ENCODE assay signal across 1 cellular context in the genomic region with DNA sequence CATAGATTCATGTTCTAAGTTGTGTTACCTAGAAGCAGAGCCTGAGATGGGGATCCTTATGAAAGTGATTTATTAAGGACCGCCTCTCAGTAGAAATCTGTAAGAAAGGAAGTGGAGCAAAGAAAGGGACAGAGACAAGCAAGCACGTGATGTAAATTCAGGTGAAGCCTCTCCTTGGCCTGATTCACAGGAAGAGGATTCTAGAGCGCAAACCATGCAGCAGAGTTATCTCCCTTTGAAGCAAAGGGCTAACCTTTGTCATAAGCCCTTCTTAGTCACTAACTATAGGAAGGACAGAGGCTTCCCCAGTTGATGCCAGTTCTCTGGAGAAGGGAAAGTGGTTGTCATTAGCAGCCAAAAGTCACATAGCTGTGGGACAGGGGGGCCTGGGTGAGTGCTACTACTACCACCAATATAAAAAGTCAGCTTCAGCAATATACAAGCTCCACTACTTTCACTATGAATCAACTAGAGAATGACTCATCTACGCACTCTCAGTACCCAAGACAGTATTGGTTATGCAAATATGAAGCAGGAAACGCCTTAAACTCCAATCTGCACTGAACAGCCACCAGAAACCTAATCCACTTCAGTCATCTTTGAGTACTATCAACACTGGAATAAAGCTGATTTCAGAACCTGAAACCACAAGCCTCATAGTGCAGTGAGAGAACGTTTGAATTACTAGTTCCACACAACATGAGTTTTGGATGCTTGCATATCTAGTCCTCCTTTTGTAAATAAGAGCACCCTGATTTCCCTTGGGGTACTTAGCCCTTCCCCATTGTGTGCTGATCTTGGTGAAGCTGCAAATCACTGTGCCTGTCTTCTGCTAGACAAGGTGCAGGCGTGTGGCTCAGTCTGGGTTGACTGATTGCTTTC.
TF ChIP-seq lines count a peak whose summit lies in the region.

No MANE protein-coding gene starts in this region.

TF ChIP-seq in K562, 482 proteins besides CTCF, POLR2A, EP300 and RAD21 (continued from another document and continues in another):
- TF ChIP-seq, protein P1, sequence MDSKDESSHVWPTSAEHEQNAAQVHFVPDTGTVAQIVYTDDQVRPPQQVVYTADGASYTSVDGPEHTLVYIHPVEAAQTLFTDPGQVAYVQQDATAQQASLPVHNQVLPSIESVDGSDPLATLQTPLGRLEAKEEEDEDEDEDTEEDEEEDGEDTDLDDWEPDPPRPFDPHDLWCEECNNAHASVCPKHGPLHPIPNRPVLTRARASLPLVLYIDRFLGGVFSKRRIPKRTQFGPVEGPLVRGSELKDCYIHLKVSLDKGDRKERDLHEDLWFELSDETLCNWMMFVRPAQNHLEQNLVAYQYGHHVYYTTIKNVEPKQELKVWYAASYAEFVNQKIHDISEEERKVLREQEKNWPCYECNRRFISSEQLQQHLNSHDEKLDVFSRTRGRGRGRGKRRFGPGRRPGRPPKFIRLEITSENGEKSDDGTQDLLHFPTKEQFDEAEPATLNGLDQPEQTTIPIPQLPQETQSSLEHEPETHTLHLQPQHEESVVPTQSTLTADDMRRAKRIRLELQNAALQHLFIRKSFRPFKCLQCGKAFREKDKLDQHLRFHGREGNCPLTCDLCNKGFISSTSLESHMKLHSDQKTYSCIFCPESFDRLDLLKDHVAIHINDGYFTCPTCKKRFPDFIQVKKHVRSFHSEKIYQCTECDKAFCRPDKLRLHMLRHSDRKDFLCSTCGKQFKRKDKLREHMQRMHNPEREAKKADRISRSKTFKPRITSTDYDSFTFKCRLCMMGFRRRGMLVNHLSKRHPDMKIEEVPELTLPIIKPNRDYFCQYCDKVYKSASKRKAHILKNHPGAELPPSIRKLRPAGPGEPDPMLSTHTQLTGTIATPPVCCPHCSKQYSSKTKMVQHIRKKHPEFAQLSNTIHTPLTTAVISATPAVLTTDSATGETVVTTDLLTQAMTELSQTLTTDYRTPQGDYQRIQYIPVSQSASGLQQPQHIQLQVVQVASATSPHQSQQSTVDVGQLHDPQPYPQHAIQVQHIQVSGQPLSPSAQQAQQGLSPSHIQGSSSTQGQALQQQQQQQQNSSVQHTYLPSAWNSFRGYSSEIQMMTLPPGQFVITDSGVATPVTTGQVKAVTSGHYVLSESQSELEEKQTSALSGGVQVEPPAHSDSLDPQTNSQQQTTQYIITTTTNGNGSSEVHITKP (IDR thresholded peaks at IDR 0.05; ENCODE audit: partially characterized antibody) = no peak
- TF ChIP-seq, protein P2, sequence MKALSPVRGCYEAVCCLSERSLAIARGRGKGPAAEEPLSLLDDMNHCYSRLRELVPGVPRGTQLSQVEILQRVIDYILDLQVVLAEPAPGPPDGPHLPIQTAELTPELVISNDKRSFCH (CRISPR knock-in tag; IDR thresholded peaks at IDR 0.05) = no peak
- TF ChIP-seq, protein P2 (tag; IDR thresholded peaks at IDR 0.05) = no peak
- TF ChIP-seq SMARCA4 (IDR thresholded peaks at IDR 0.05) (peak; percentile 92), ZBTB5 (IDR thresholded peaks at IDR 0.05) (no peak), TRIM24 (IDR thresholded peaks at IDR 0.05) (peak; percentile 63 to 78; a peak in 2 of 4 replicates), HEY1 (CRISPR knock-in tag; IDR thresholded peaks at IDR 0.05; ENCODE audit: borderline replicate concordance) (no peak), NCOA2 (IDR thresholded peaks at IDR 0.05; ENCODE audit: partially characterized antibody in 2 of 2) (no peak), ARID4B (CRISPR knock-in tag; IDR thresholded peaks at IDR 0.05) (no peak), ZNF586 (CRISPR knock-in tag; conservative IDR thresholded peaks at IDR 0.05) (no peak), ZNF311 (CRISPR knock-in tag; IDR thresholded peaks at IDR 0.05) (no peak), ERF (CRISPR knock-in tag; IDR thresholded peaks at IDR 0.05) (no peak), BRCA1 (IDR thresholded peaks at IDR 0.05) (no peak), BRCA1 (CRISPR knock-in tag; IDR thresholded peaks at IDR 0.05) (no peak), MLX (CRISPR knock-in tag; conservative IDR thresholded peaks at IDR 0.05) (no peak), ZNF407 (IDR thresholded peaks at IDR 0.05; ENCODE audit: low read depth) (no peak), ZBTB17 (CRISPR knock-in tag; IDR thresholded peaks at IDR 0.05) (no peak), MXD1 (CRISPR knock-in tag; IDR thresholded peaks at IDR 0.05; ENCODE audit: borderline replicate concordance, poor library complexity, severe bottlenecking) (no peak), USF1 (CRISPR knock-in tag; IDR thresholded peaks at IDR 0.05) (no peak), PBX2 (CRISPR knock-in tag; IDR thresholded peaks at IDR 0.05; ENCODE audit: low read depth) (no peak), PBX2 (tag; conservative IDR thresholded peaks at IDR 0.05; ENCODE audit: low read depth) (peak; percentile 51; the same call in 1 of the 2 replicates), TCF7L2 (IDR thresholded peaks at IDR 0.05; ENCODE audit: low read depth, low read length) (no peak), NCOA1 (IDR thresholded peaks at IDR 0.05; ENCODE audit: low read depth) (peak; percentile 46; the same call in 1 of the 2 replicates), KLF6 (CRISPR knock-in tag; IDR thresholded peaks at IDR 0.05; ENCODE audit: borderline replicate concordance) (no peak), ZNF324 (CRISPR knock-in tag; IDR thresholded peaks at IDR 0.05) (no peak)
